In genomic region chr1:247448107-247448778, GRCh38 we compare ENCODE assay signal across 8 cellular contexts. TPM values are rescaled to one million over a fixed set of nuclear protein-coding genes. Genes with fewer than 3 reads are reported as not detected.
DNase-seq lines count a peak whose midpoint lies in the region; ATAC-seq and TF ChIP-seq lines count a peak whose summit lies in the region.

No MANE protein-coding gene starts in this region.

- DNase-seq in EH (ENCODE audit: low read depth) (peak; percentile 41), NCI-H2029 treated with DMSO at 0.1 percent for 48 hours (lab: John Stamatoyannopoulos, UW) (peak; percentile 0), cardiac muscle cell (ENCODE audit: low read depth in 1 of 2, low spot score in 1 of 2) (peak; percentile 63 to 77), nucleus accumbens (lab: John Stamatoyannopoulos, UW) (peak in 49 of 56 donors; percentile 2 to 73 (median 31)), aorta (peak; percentile 76 to 86)

- no peaks in the 10 kb centered on the region for H3K36me3 ChIP-seq in cardiac muscle cell
- no peaks in the 10 kb centered on the region for H3K36me3 ChIP-seq in aorta (ENCODE audit: control insufficient read depth in 1 of 2, insufficient read depth in 2 of 2, low read length in 1 of 2)

- H3K9me3 ChIP-seq in cardiac muscle cell (ENCODE audit: low read depth) (no peaks in the 10 kb centered on the region), aorta (ENCODE audit: control insufficient read depth, low read length) (peaks cover 2% of the 10 kb centered on the region)

- H3K4me3 Mint-ChIP-seq in activated naive CD8-positive, alpha-beta T cell, result peak overlapping the region; percentile 38

- H3K4me3 ChIP-seq in cardiac muscle cell (peak overlapping the region; percentile 46), aorta (ENCODE audit: low read length in 2 of 2) (peak overlapping the region; percentile 12 to 90)

- H3K27me3 Mint-ChIP-seq in activated naive CD8-positive, alpha-beta T cell, result no peaks in the 10 kb centered on the region

- TF ChIP-seq CTCF in cardiac muscle cell (IDR thresholded peaks at IDR 0.05; ENCODE audit: low read depth, low read length), result no peak

- peaks cover 23% of the 10 kb centered on the region for H3K36me3 Mint-ChIP-seq in activated naive CD8-positive, alpha-beta T cell

- WGBS in aorta, 2 donors, result 4% methylated on average over 31 of the region's 31 CpGs

- peaks cover 8% of the 10 kb centered on the region for H3K4me1 Mint-ChIP-seq in activated naive CD8-positive, alpha-beta T cell (ENCODE audit: low read depth)

- H3K27ac ChIP-seq in cardiac muscle cell, result no peak overlapping the region
- H3K27ac ChIP-seq in aorta (ENCODE audit: low read depth in 1 of 2, low read length in 2 of 2), result peak overlapping the region in 1 of 2 donors; percentile 37

- H3K4me1 ChIP-seq in cardiac muscle cell (ENCODE audit: low read depth) (peaks cover 6% of the 10 kb centered on the region), aorta (ENCODE audit: control insufficient read depth in 1 of 2, insufficient read depth in 2 of 2, low read length in 2 of 2) (no peaks in the 10 kb centered on the region)

- H3K27me3 ChIP-seq in cardiac muscle cell, result peaks cover 4% of the 10 kb centered on the region
- no peaks in the 10 kb centered on the region for H3K27me3 ChIP-seq in aorta (ENCODE audit: control insufficient read depth in 1 of 2, insufficient read depth in 2 of 2, low read length in 1 of 2)

- no peaks in the 10 kb centered on the region for H3K9me3 Mint-ChIP-seq in activated naive CD8-positive, alpha-beta T cell (ENCODE audit: low read depth)

- intact Hi-C loops in aorta (cut with DNase I), result no loop called here

- no peak overlapping the region for H3K27ac Mint-ChIP-seq in activated naive CD8-positive, alpha-beta T cell

- peak; percentile 90 for ATAC-seq in aorta (ENCODE audit: low FRiP score)
- no peak for ATAC-seq in GM18861 (IDR thresholded peaks at IDR 0.05; ENCODE audit: unreplicated experiment)
- no peak for ATAC-seq in HG03457 (IDR thresholded peaks at IDR 0.05; ENCODE audit: unreplicated experiment)

RNA-seq across cellular contexts. Expression of gene OR2B11, which starts 9.7 kb away (rescaled TPM):
- total RNA-seq in cardiac muscle cell (not detected in 2 replicates), aorta (not detected)
- polyA plus RNA-seq in cardiac muscle cell (not detected in 2 replicates), aorta (not detected)

RNA-seq across cellular contexts. Expression of gene NLRP3, which starts 32.3 kb away (rescaled TPM):
- total RNA-seq in cardiac muscle cell, result 0.39 and 1.5 TPM in 2 replicates
- not detected in 2 replicates for polyA plus RNA-seq in cardiac muscle cell
- 1 to 10 TPM; 7.0 to 7.1 TPM for total RNA-seq in aorta
- polyA plus RNA-seq in aorta, result 1 to 10 TPM in 1 of 2 donors, under 1 TPM in 1; 0.79 to 2.9 TPM

Comparison
In these comparisons a context has a peak if more than half of its experiments do, and no peak if none do; other contexts are left out.
1. DNase-seq: peak in every context shown above with its lines; median percentile 81 in aorta; 70 in cardiac muscle cell; 41 in EH; 31 in nucleus accumbens; 0 in NCI-H2029 treated with DMSO at 0.1 percent for 48 hours.